34 cellular contexts compared by ENCODE assay signal in the genomic region with DNA sequence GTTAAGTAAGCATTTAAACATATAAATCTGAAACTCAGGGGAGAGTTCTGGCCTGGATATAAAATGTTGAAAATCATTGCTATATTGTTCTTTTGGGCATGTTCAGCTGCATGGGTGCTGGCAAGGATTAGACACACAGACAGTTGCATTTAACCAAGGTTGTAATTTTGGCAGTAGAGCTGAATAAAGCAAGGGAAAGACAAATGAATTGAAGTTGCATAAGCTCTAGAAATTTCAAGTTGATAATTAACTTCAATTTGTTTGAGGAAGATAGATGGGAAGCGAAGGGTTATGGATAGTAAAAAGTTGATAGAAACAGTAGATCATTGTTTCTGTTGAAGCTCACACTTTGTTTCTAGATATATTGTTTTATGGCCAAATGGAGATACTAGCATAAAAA.
"Had no signal": no experiment of that assay in that cellular context is flagged by ENCODE, and none has a peak within 500 bp of the region (broad histone marks: within the 10 kb centered on the region; RNA-seq: fewer than 3 reads in every experiment).

No MANE protein-coding gene starts in this region.

- H3K36me3 ChIP-seq: ascending aorta, breast epithelium, cardiac muscle cell, esophagus muscularis mucosa, gastrocnemius medialis had no signal

- H3K9me3 ChIP-seq: ascending aorta, breast epithelium, esophagus muscularis mucosa, gastrocnemius medialis had no signal

- H3K27ac ChIP-seq: ascending aorta, breast epithelium, cardiac muscle cell, coronary artery, esophagus muscularis mucosa, foreskin keratinocyte, gastrocnemius medialis had no signal

- H3K27me3 ChIP-seq: ascending aorta, breast epithelium, cardiac muscle cell, foreskin keratinocyte, gastrocnemius medialis had no signal

- H3K9me3 Mint-ChIP-seq: activated CD4-positive, alpha-beta memory T cell treated with anti-CD3 and anti-CD28 coated beads, Interleukin-2, amount 10 ng/mL, durations not matched to agents 7 days and 5 days; activated CD4-positive, alpha-beta T cell treated with anti-CD3 and anti-CD28 coated beads, Interleukin-2, amount 10 ng/mL, durations not matched to agents 7 days and 5 days; activated naive CD4-positive, alpha-beta T cell treated with anti-CD3 and anti-CD28 coated beads, Interleukin-2, amount 10 ng/mL, durations not matched to agents 7 days and 5 days; activated naive CD4-positive, alpha-beta T cell treated with anti-CD3 and anti-CD28 coated beads, Interleukin-2, amount 50 U/mL, for 72 hours; activated naive CD8-positive, alpha-beta T cell treated with anti-CD3 and anti-CD28 coated beads, Interleukin-2, amount 10 ng/mL, durations not matched to agents 7 days and 5 days; activated T-cell treated with anti-CD3 and anti-CD28 coated beads, Interleukin-2, amount 50 U/mL, for 24 hours; activated T-cell treated with anti-CD3 and anti-CD28 coated beads, Interleukin-2, amount 50 U/mL, for 72 hours; dendritic cell treated with granulocyte-macrophage colony-stimulating factor and Interleukin-4, amounts not matched to agents 40 ng/mL and 50 ng/mL, for 4 days; T-helper 2 cell treated with Interferon-gamma antibody and Interleukin-4, amounts not matched to agents 5 μg/mL and 100 μg/mL, for 36 hours had no signal

- H3K4me3 Mint-ChIP-seq: activated CD4-positive, alpha-beta memory T cell treated with anti-CD3 and anti-CD28 coated beads, Interleukin-2, amount 10 ng/mL, durations not matched to agents 7 days and 5 days; activated CD4-positive, alpha-beta T cell treated with anti-CD3 and anti-CD28 coated beads, Interleukin-2, amount 10 ng/mL, durations not matched to agents 7 days and 5 days; activated naive CD4-positive, alpha-beta T cell treated with anti-CD3 and anti-CD28 coated beads, Interleukin-2, amount 10 ng/mL, durations not matched to agents 7 days and 5 days; activated naive CD8-positive, alpha-beta T cell treated with anti-CD3 and anti-CD28 coated beads, Interleukin-2, amount 10 ng/mL, durations not matched to agents 7 days and 5 days; activated T-cell treated with anti-CD3 and anti-CD28 coated beads, Interleukin-2, amount 50 U/mL, for 24 hours; activated T-cell treated with anti-CD3 and anti-CD28 coated beads, Interleukin-2, amount 50 U/mL, for 72 hours; brain; dendritic cell treated with granulocyte-macrophage colony-stimulating factor and Interleukin-4, amounts not matched to agents 40 ng/mL and 50 ng/mL, for 4 days; endodermal cell; T-helper 17 cell; T-helper 2 cell treated with Interferon-gamma antibody and Interleukin-4, amounts not matched to agents 5 μg/mL and 100 μg/mL, for 36 hours; WTC11 had no signal

- H3K4me1 ChIP-seq: ascending aorta, breast epithelium, esophagus muscularis mucosa, foreskin keratinocyte, gastrocnemius medialis had no signal

- H3K36me3 Mint-ChIP-seq: activated naive CD4-positive, alpha-beta T cell treated with anti-CD3 and anti-CD28 coated beads, Interleukin-2, amount 10 ng/mL, durations not matched to agents 7 days and 5 days; activated naive CD4-positive, alpha-beta T cell treated with anti-CD3 and anti-CD28 coated beads, Interleukin-2, amount 50 U/mL, for 72 hours; activated naive CD8-positive, alpha-beta T cell treated with anti-CD3 and anti-CD28 coated beads, Interleukin-2, amount 10 ng/mL, durations not matched to agents 7 days and 5 days; brain had no signal

- DNase-seq: activated CD4-positive, alpha-beta memory T cell treated with anti-CD3 and anti-CD28 coated beads, Interleukin-2, amount 10 ng/mL, durations not matched to agents 7 days and 5 days; activated CD4-positive, alpha-beta T cell treated with anti-CD3 and anti-CD28 coated beads for 1 hour; activated CD4-positive, alpha-beta T cell treated with anti-CD3 and anti-CD28 coated beads for 4 hours; activated CD4-positive, alpha-beta T cell treated with anti-CD3 and anti-CD28 coated beads, Interleukin-2, amount 10 ng/mL, durations not matched to agents 7 days and 5 days; activated CD4-positive, alpha-beta T cell treated with anti-CD3 and anti-CD28 coated beads, Interleukin-2, amount 50 U/mL, for 4 hours; activated CD8-positive, alpha-beta memory T cell treated with anti-CD3 and anti-CD28 coated beads, Interleukin-2, amount 50 U/mL, for 48 hours; activated gamma-delta T cell; activated naive CD4-positive, alpha-beta T cell; activated naive CD4-positive, alpha-beta T cell treated with anti-CD3 and anti-CD28 coated beads, Interleukin-2, amount 10 ng/mL, durations not matched to agents 7 days and 5 days; activated naive CD8-positive, alpha-beta T cell treated with anti-CD3 and anti-CD28 coated beads, Interleukin-2, amount 10 ng/mL, durations not matched to agents 7 days and 5 days; activated T-cell treated with anti-CD3 and anti-CD28 coated beads for 4 hours; activated T-cell treated with anti-CD3 and anti-CD28 coated beads, Interleukin-2, amount 50 U/mL, for 24 hours; activated T-cell treated with anti-CD3 and anti-CD28 coated beads, Interleukin-2, amount 50 U/mL, for 72 hours; central memory CD4-positive, alpha-beta T cell; cerebellar nuclear complex; dorsolateral prefrontal cortex; effector memory CD4-positive, alpha-beta T cell; endodermal cell; erythroblast; foreskin keratinocyte; gastrocnemius medialis; T-helper 1 cell; T-helper 17 cell; T1000 had no signal

- H3K4me1 Mint-ChIP-seq: activated CD4-positive, alpha-beta memory T cell treated with anti-CD3 and anti-CD28 coated beads, Interleukin-2, amount 10 ng/mL, durations not matched to agents 7 days and 5 days; activated CD4-positive, alpha-beta T cell treated with anti-CD3 and anti-CD28 coated beads, Interleukin-2, amount 10 ng/mL, durations not matched to agents 7 days and 5 days; activated naive CD4-positive, alpha-beta T cell treated with anti-CD3 and anti-CD28 coated beads, Interleukin-2, amount 10 ng/mL, durations not matched to agents 7 days and 5 days; activated naive CD8-positive, alpha-beta T cell treated with anti-CD3 and anti-CD28 coated beads, Interleukin-2, amount 10 ng/mL, durations not matched to agents 7 days and 5 days; brain; endodermal cell; T-helper 17 cell; WTC11 had no signal

- H3K27ac Mint-ChIP-seq: activated CD4-positive, alpha-beta memory T cell treated with anti-CD3 and anti-CD28 coated beads, Interleukin-2, amount 10 ng/mL, durations not matched to agents 7 days and 5 days; activated CD4-positive, alpha-beta T cell treated with anti-CD3 and anti-CD28 coated beads, Interleukin-2, amount 10 ng/mL, durations not matched to agents 7 days and 5 days; activated naive CD4-positive, alpha-beta T cell treated with anti-CD3 and anti-CD28 coated beads, Interleukin-2, amount 10 ng/mL, durations not matched to agents 7 days and 5 days; activated naive CD4-positive, alpha-beta T cell treated with anti-CD3 and anti-CD28 coated beads, Interleukin-2, amount 50 U/mL, for 72 hours; activated naive CD8-positive, alpha-beta T cell treated with anti-CD3 and anti-CD28 coated beads, Interleukin-2, amount 10 ng/mL, durations not matched to agents 7 days and 5 days; activated T-cell treated with anti-CD3 and anti-CD28 coated beads, Interleukin-2, amount 50 U/mL, for 24 hours; brain; dendritic cell treated with granulocyte-macrophage colony-stimulating factor and Interleukin-4, amounts not matched to agents 40 ng/mL and 50 ng/mL, for 4 days; endodermal cell; T-helper 17 cell; T-helper 2 cell treated with Interferon-gamma antibody and Interleukin-4, amounts not matched to agents 5 μg/mL and 100 μg/mL, for 36 hours; WTC11 had no signal

- H3K4me3 ChIP-seq: ascending aorta, breast epithelium, cardiac muscle cell, coronary artery, dorsolateral prefrontal cortex, esophagus muscularis mucosa, gastrocnemius medialis had no signal

- ATAC-seq: activated naive CD4-positive, alpha-beta T cell treated with anti-CD3 and anti-CD28 coated beads, Interleukin-2, amount 50 U/mL, for 72 hours; activated T-cell treated with anti-CD3 and anti-CD28 coated beads, Interleukin-2, amount 50 U/mL, for 72 hours; foreskin keratinocyte; gastrocnemius medialis; T-helper 17 cell; WTC11 had no signal
